Comparison of ENCODE assay signal across 8 cellular contexts in genomic region chr15:57591822-57592367, GRCh38. TPM values are rescaled to one million over a fixed set of nuclear protein-coding genes. Genes with fewer than 3 reads are reported as not detected.
A peak's percentile ranks its signal among the peaks of the same experiment; 100 is the strongest.
DNase-seq lines count a peak whose midpoint lies in the region; ATAC-seq and TF ChIP-seq lines count a peak whose summit lies in the region.

MYZAP (plus strand) TSS chr15:57591904; CDS start chr15:57592035, 131 bp downstream.

- no peak within 1 kb of the TSS for H2AFZ ChIP-seq in OCI-LY3 (ENCODE audit: low read depth, low read length)

- peak within 1 kb of the TSS; percentile 39 to 80 (median 66) for H3K4me3 Mint-ChIP-seq in CD4-positive, alpha-beta memory T cell
- peak within 1 kb of the TSS; percentile 70 for H3K4me3 Mint-ChIP-seq in activated naive CD4-positive, alpha-beta T cell treated with anti-CD3 and anti-CD28 coated beads for 36 hours

- TF ChIP-seq POLR2A in prostate gland (IDR thresholded peaks at IDR 0.05) = peak; percentile 75

- H3K79me2 ChIP-seq in OCI-LY3 (ENCODE audit: low read length) = no peaks in the 10 kb centered on the region

- H3K27me3 Mint-ChIP-seq in CD4-positive, alpha-beta memory T cell = peaks cover 22 to 26% of the 10 kb centered on the region in 2 donors
- H3K27me3 Mint-ChIP-seq in activated naive CD4-positive, alpha-beta T cell treated with anti-CD3 and anti-CD28 coated beads for 36 hours (ENCODE audit: low read depth) = peaks cover 6% of the 10 kb centered on the region

- WGBS in prostate gland = under 1% methylated on average over 16 of the region's 58 CpGs

- DNase-seq in CD4-positive, alpha-beta memory T cell = peak in 4 of 5 donors; percentile 24 to 32 (median 26)
- DNase-seq in activated naive CD4-positive, alpha-beta T cell treated with anti-CD3 and anti-CD28 coated beads for 36 hours = peak; percentile 60
- peak; percentile 22 to 71 for DNase-seq in cardiac muscle cell (ENCODE audit: low read depth in 1 of 2, low spot score in 1 of 2)
- peak; percentile 53 for DNase-seq in prostate gland (ENCODE audit: low spot score)
- DNase-seq in NOMO-1 (lab: John Stamatoyannopoulos, UW; ENCODE audit: unreplicated experiment in 2 of 2) = no peak
- no peak for DNase-seq in NCI-H2029 treated with DMSO at 0.1 percent for 48 hours (lab: John Stamatoyannopoulos, UW)

- H3K36me3 ChIP-seq in CD4-positive, alpha-beta memory T cell (ENCODE audit: insufficient read depth, low read length) = no peaks in the 10 kb centered on the region
- H3K36me3 ChIP-seq in OCI-LY3 (replicated peaks; ENCODE audit: low read depth, low read length) (no peaks in the 10 kb centered on the region), cardiac muscle cell (no peaks in the 10 kb centered on the region), prostate gland (no peaks in the 10 kb centered on the region)

- POLR2A ChIA-PET in CD4-positive, alpha-beta memory T cell (lab: Charles Lee; ENCODE audit: partially characterized antibody) = interaction anchor here (1.6 kb wide), 1 partner anchor 115 kb away, joined by 3 read pairs; the partner anchor contains the start of gene POLR2M

- peaks cover 4% of the 10 kb centered on the region for H3K27me3 ChIP-seq in CD4-positive, alpha-beta memory T cell (ENCODE audit: insufficient read depth, low read length)
- no peaks in the 10 kb centered on the region for H3K27me3 ChIP-seq in OCI-LY3 (ENCODE audit: low read depth, low read length)
- H3K27me3 ChIP-seq in cardiac muscle cell = no peaks in the 10 kb centered on the region
- H3K27me3 ChIP-seq in prostate gland (replicated peaks; ENCODE audit: insufficient read depth) = no peaks in the 10 kb centered on the region

- peaks cover 0 to 2% (median 0%) of the 10 kb centered on the region in 8 donors for H3K9me3 Mint-ChIP-seq in CD4-positive, alpha-beta memory T cell
- H3K9me3 Mint-ChIP-seq in activated naive CD4-positive, alpha-beta T cell treated with anti-CD3 and anti-CD28 coated beads for 36 hours = no peaks in the 10 kb centered on the region

- TF ChIP-seq CTCF in OCI-LY3 (IDR thresholded peaks at IDR 0.05; ENCODE audit: low read depth, low read length) (no peak), cardiac muscle cell (IDR thresholded peaks at IDR 0.05; ENCODE audit: low read depth, low read length) (peak; percentile 7), prostate gland (IDR thresholded peaks at IDR 0.05) (no peak)

- H3K4me3 ChIP-seq in CD4-positive, alpha-beta memory T cell (ENCODE audit: low read length in 2 of 2) = peak within 1 kb of the TSS in 1 of 2 donors; percentile 42
- peak within 1 kb of the TSS; percentile 72 for H3K4me3 ChIP-seq in OCI-LY3 (ENCODE audit: low read length)
- peak within 1 kb of the TSS; percentile 51 for H3K4me3 ChIP-seq in cardiac muscle cell
- H3K4me3 ChIP-seq in prostate gland = peak within 1 kb of the TSS; percentile 58 to 59

- ATAC-seq in HG02981 (IDR thresholded peaks at IDR 0.05; ENCODE audit: unreplicated experiment) = no peak

- H3K9me3 ChIP-seq in CD4-positive, alpha-beta memory T cell (ENCODE audit: control insufficient read depth in 1 of 2, low read length in 2 of 2) = no peaks in the 10 kb centered on the region
- H3K9me3 ChIP-seq in OCI-LY3 (ENCODE audit: insufficient read depth, low read length) (peaks cover 2% of the 10 kb centered on the region; the same call in 1 of the 2 replicates), cardiac muscle cell (ENCODE audit: low read depth) (no peaks in the 10 kb centered on the region), prostate gland (no peaks in the 10 kb centered on the region)

- H3K27ac ChIP-seq in CD4-positive, alpha-beta memory T cell (ENCODE audit: low read depth, low read length) = no peak within 1 kb of the TSS
- H3K27ac ChIP-seq in OCI-LY3 (ENCODE audit: low read length) (no peak within 1 kb of the TSS), cardiac muscle cell (peak within 1 kb of the TSS; percentile 52), prostate gland (peak within 1 kb of the TSS; percentile 77 to 81)

- intact Hi-C loops in CD4-positive, alpha-beta memory T cell (cut with micrococcal nuclease) = no loop called here
- intact Hi-C loops in activated naive CD4-positive, alpha-beta T cell treated with anti-CD3 and anti-CD28 coated beads for 36 hours (cut with micrococcal nuclease) = no loop called here
- intact Hi-C loops in prostate gland (cut with DNase I) = no loop called here

- peak within 1 kb of the TSS; percentile 42; the same call in 1 of the 2 replicates for H3K9ac ChIP-seq in OCI-LY3 (ENCODE audit: low read length)

- no peaks in the 10 kb centered on the region for H3K36me3 Mint-ChIP-seq in CD4-positive, alpha-beta memory T cell
- no peaks in the 10 kb centered on the region for H3K36me3 Mint-ChIP-seq in activated naive CD4-positive, alpha-beta T cell treated with anti-CD3 and anti-CD28 coated beads for 36 hours (ENCODE audit: low read depth)

- peak within 1 kb of the TSS; percentile 65 for H3K4me2 ChIP-seq in OCI-LY3 (ENCODE audit: low read length)

- peaks cover 19% of the 10 kb centered on the region for H3K4me1 ChIP-seq in CD4-positive, alpha-beta memory T cell (ENCODE audit: insufficient read depth, low read length)
- H3K4me1 ChIP-seq in OCI-LY3 (ENCODE audit: low read length) (peaks cover 33% of the 10 kb centered on the region), cardiac muscle cell (ENCODE audit: low read depth) (peaks cover 34% of the 10 kb centered on the region), prostate gland (replicated peaks) (peaks cover 5% of the 10 kb centered on the region)

- H3K27ac Mint-ChIP-seq in CD4-positive, alpha-beta memory T cell = peak within 1 kb of the TSS in 5 of 7 donors; percentile 10 to 62 (median 32)
- H3K27ac Mint-ChIP-seq in activated naive CD4-positive, alpha-beta T cell treated with anti-CD3 and anti-CD28 coated beads for 36 hours = no peak within 1 kb of the TSS

- H3K4me1 Mint-ChIP-seq in CD4-positive, alpha-beta memory T cell = peaks cover 15 to 28% (median 24%) of the 10 kb centered on the region in 4 donors
- H3K4me1 Mint-ChIP-seq in activated naive CD4-positive, alpha-beta T cell treated with anti-CD3 and anti-CD28 coated beads for 36 hours (ENCODE audit: low read depth) = peaks cover 38% of the 10 kb centered on the region

- CTCF ChIA-PET in CD4-positive, alpha-beta memory T cell (lab: Charles Lee; ENCODE audit: partially characterized antibody) = no interaction called here
- CTCF ChIA-PET in activated naive CD4-positive, alpha-beta T cell treated with anti-CD3 and anti-CD28 coated beads for 36 hours (lab: Charles Lee) = no interaction called here

- no peaks in the 10 kb centered on the region for H4K20me1 ChIP-seq in OCI-LY3 (ENCODE audit: insufficient read depth, low read length)

RNA-seq across cellular contexts. Expression of gene MYZAP, which starts in this region (rescaled TPM):
- total RNA-seq in CD4-positive, alpha-beta memory T cell = 1 to 10 TPM; 1.2 to 1.7 TPM
- under 1 TPM; 0.16 to 0.96 TPM for polyA plus RNA-seq in CD4-positive, alpha-beta memory T cell
- under 1 TPM; 0.38 to 0.40 TPM for total RNA-seq in activated naive CD4-positive, alpha-beta T cell treated with anti-CD3 and anti-CD28 coated beads for 36 hours
- 103 and 143 TPM in 2 replicates for total RNA-seq in cardiac muscle cell
- 175 and 230 TPM in 2 replicates for polyA plus RNA-seq in cardiac muscle cell
- 10 to 100 TPM; 14.9 to 25.1 TPM for total RNA-seq in prostate gland

Comparison
In these comparisons a context has a peak if more than half of its experiments do, and no peak if none do; other contexts are left out.
1. RNA of gene MYZAP (total RNA-seq): 103 to 143 TPM in cardiac muscle cell and 14.9 to 25.1 TPM in prostate gland; 1.2 to 1.7 TPM in CD4-positive, alpha-beta memory T cell and 0.38 to 0.40 TPM in activated naive CD4-positive, alpha-beta T cell treated with anti-CD3 and anti-CD28 coated beads for 36 hours; every median in the first group is over 4 times any median in the second.
2. RNA of gene MYZAP (polyA plus RNA-seq): 175 to 230 TPM in cardiac muscle cell; 0.16 to 0.96 TPM in CD4-positive, alpha-beta memory T cell; every median in the first group is over 10 times any median in the second.
3. Peak in DNase-seq in activated naive CD4-positive, alpha-beta T cell treated with anti-CD3 and anti-CD28 coated beads for 36 hours; RNA of the gene not detected or under 1 TPM.
4. DNase-seq: peak in CD4-positive, alpha-beta memory T cell (4 of 5), cardiac muscle cell (2 of 2) and prostate gland (single experiment); none in NOMO-1 (0 of 2) and NCI-H2029 treated with DMSO at 0.1 percent for 48 hours (single experiment).
5. H3K27ac ChIP-seq: peak in cardiac muscle cell (single experiment) and prostate gland (2 of 2); none in CD4-positive, alpha-beta memory T cell (single experiment) and OCI-LY3 (single experiment).